Comparison of ENCODE assay signal across 23 cellular contexts in genomic region chr3:192022412-192022811, GRCh38.
DNase-seq lines count a peak whose midpoint lies in the region; ATAC-seq, FAIRE-seq and TF ChIP-seq lines count a peak whose summit lies in the region.
"Had no signal": no experiment of that assay in that cellular context is flagged by ENCODE, and none has a peak within 500 bp of the region (broad histone marks: within the 10 kb centered on the region; RNA-seq: fewer than 3 reads in every experiment).

No MANE protein-coding gene starts in this region.

- peak; percentile 44 to 59; a peak in 3 of 6 replicates for ATAC-seq in A549
- no peak for ATAC-seq in GM18505 (IDR thresholded peaks at IDR 0.05; ENCODE audit: unreplicated experiment)
- no peak for ATAC-seq in HG03159 (IDR thresholded peaks at IDR 0.05; ENCODE audit: unreplicated experiment)
- ATAC-seq: activated CD4-positive, CD25-positive, alpha-beta regulatory T cell treated with anti-CD3 and anti-CD28 coated beads, Interleukin-2, amount 50 U/mL, for 24 hours; activated CD8-positive, alpha-beta memory T cell treated with anti-CD3 and anti-CD28 coated beads, Interleukin-2, amount 10 ng/mL, durations not matched to agents 7 days and 5 days; activated T-helper 17 cell treated with anti-CD3 and anti-CD28 coated beads, Interleukin-2, amount 50 U/mL, for 72 hours; stimulated activated naive B cell treated with anti-CD40 and anti-IgM and Interleukin-4, amounts not matched to agents 10 μg/mL and 1 μg/mL and 100 μg/mL, for 72 hours had no signal

- POLR2A ChIA-PET in A549 (lab: Yijun Ruan, JAX), result interaction anchor here (0.5 kb wide), 1 partner anchor 41 kb away, joined by 3 read pairs; no protein-coding TSS in a partner anchor

- TF ChIP-seq CTCF in A549 (IDR thresholded peaks at IDR 0.05) (no peak), mammary epithelial cell (conservative IDR thresholded peaks at IDR 0.05 in 1 of 2, IDR thresholded peaks at IDR 0.05 in 1 of 2; ENCODE audit: extremely low read depth in 1 of 2, insufficient read depth in 1 of 2, low read depth in 1 of 2, low read length in 2 of 2) (no peak)

- H3K4me2 ChIP-seq in A549 (0 out of 3 replicates have a peak overlapping the region, but pooled peaks have one; percentile 10), mammary epithelial cell (ENCODE audit: insufficient read depth, low read depth, low read length) (peak overlapping the region; percentile 30)

- intact Hi-C loops in mammary epithelial cell (cut with micrococcal nuclease), result no loop called here

- 2% methylated on average over 2 of the region's 2 CpGs for WGBS in A549 (ENCODE audit: missing lambda C conversion rate)
- whole genome bisulfite sequencing in mammary epithelial cell (ENCODE audit: low coverage, missing lambda C conversion rate), result 42% methylated on average over 2 of the region's 2 CpGs

- H3K27me3 ChIP-seq in mammary epithelial cell (ENCODE audit: insufficient read depth, low read length), result no peaks in the 10 kb centered on the region
- H3K27me3 ChIP-seq: tibial artery had no signal

- DNase-seq in A549 (ENCODE audit: low read depth in 1 of 2, low spot score in 1 of 2) (peak in 1 of 2 experiments; percentile 4), M059J (ENCODE audit: low read depth) (peak; percentile 81), mammary epithelial cell (peak; percentile 71), kidney tubule cell (ENCODE audit: low spot score) (peak; percentile 81), NCI-H345 treated with DMSO at 0.1 percent for 48 hours (lab: John Stamatoyannopoulos, UW; ENCODE audit: unreplicated experiment) (no peak), NCI-H1048 (lab: John Stamatoyannopoulos, UW) (no peak)
- DNase-seq: activated CD8-positive, alpha-beta memory T cell treated with anti-CD3 and anti-CD28 coated beads, Interleukin-2, amount 10 ng/mL, durations not matched to agents 7 days and 5 days; activated naive CD8-positive, alpha-beta T cell treated with anti-CD3 and anti-CD28 coated beads, Interleukin-2, amount 10 ng/mL, durations not matched to agents 7 days and 5 days; caudate nucleus; DMS153; GM23248; hippocampal formation; NCI-H1092 treated with DMSO at 0.1 percent for 48 hours; NCI-H2107; NCI-H69; stimulated activated naive B cell treated with anti-CD40 and anti-IgM and Interleukin-4, amounts not matched to agents 10 μg/mL and 1 μg/mL and 100 μg/mL, for 72 hours; T-helper 9 cell; tibial artery had no signal

- H2AFZ ChIP-seq in mammary epithelial cell (ENCODE audit: low read depth, low read length), result no peak overlapping the region
- H2AFZ ChIP-seq: GM23248 had no signal

- H3K4me3 ChIP-seq in A549 (no peak overlapping the region), mammary epithelial cell (replicated peaks in 1 of 3; ENCODE audit: insufficient read depth in 1 of 3, low read depth in 2 of 3, low read length in 3 of 3) (no peak overlapping the region)
- H3K4me3 ChIP-seq: GM23248, tibial artery had no signal

- in situ Hi-C loops in mammary epithelial cell (cut with MboI; ENCODE audit: low sequenced_read_pairs in 2 of 2), result no loop called here

- H3K9me3 ChIP-seq in A549, result no peaks in the 10 kb centered on the region; the same call in 2 of the 3 replicates
- H3K9me3 ChIP-seq in mammary epithelial cell (replicated peaks; ENCODE audit: insufficient read depth, low read length), result no peaks in the 10 kb centered on the region

- no peak for TF ChIP-seq EP300 in A549 (IDR thresholded peaks at IDR 0.05)

- no peak for FAIRE-seq in A549 (lab: Jason Lieb, UNC)
- FAIRE-seq: keratinocyte had no signal

- H3K27ac ChIP-seq in A549 (no peak overlapping the region), mammary epithelial cell (ENCODE audit: insufficient read depth, low read depth, low read length) (peak overlapping the region; percentile 51)
- H3K27ac ChIP-seq: GM23248, tibial artery had no signal

- CTCF ChIA-PET in A549 (lab: Yijun Ruan, JAX), result no interaction called here
- CTCF ChIA-PET in mammary epithelial cell (lab: Charles Lee; ENCODE audit: low non-redundant PET), result no interaction called here

- no peaks in the 10 kb centered on the region for H4K20me1 ChIP-seq in mammary epithelial cell (ENCODE audit: insufficient read depth, low read length)

- no peak overlapping the region for H3K9ac ChIP-seq in mammary epithelial cell (ENCODE audit: insufficient read depth, low read length)
- H3K9ac ChIP-seq: GM23248 had no signal

- no peaks in the 10 kb centered on the region for H3K79me2 ChIP-seq in mammary epithelial cell (ENCODE audit: insufficient read depth, low read length)

- no TSS peak for BruUV-seq in mammary epithelial cell (replicated peaks; lab: Mats Ljungman, UMichigan)

- no peaks in the 10 kb centered on the region for H3K4me1 ChIP-seq in A549
- H3K4me1 ChIP-seq in mammary epithelial cell (ENCODE audit: insufficient read depth, low read length), result peaks cover 10% of the 10 kb centered on the region
- H3K4me1 ChIP-seq: tibial artery had no signal

- no peak for TF ChIP-seq RAD21 in A549 (conservative IDR thresholded peaks at IDR 0.05 in 1 of 2, IDR thresholded peaks at IDR 0.05 in 1 of 2)

- no peaks in the 10 kb centered on the region for H3K36me3 ChIP-seq in mammary epithelial cell (ENCODE audit: insufficient read depth, low read length)
- H3K36me3 ChIP-seq: tibial artery had no signal

- dilution Hi-C loops in mammary epithelial cell (cut with HindIII; ENCODE audit: low sequenced_read_pairs), result no loop called here

- no peak for TF ChIP-seq POLR2A in A549 (IDR thresholded peaks at IDR 0.05; ENCODE audit: low read length)
- no peak for TF ChIP-seq POLR2A in GM18505 (IDR thresholded peaks at IDR 0.05; ENCODE audit: borderline replicate concordance, extremely low read depth, insufficient read depth, insufficient read length)

TF ChIP-seq in A549, 52 proteins besides CTCF, POLR2A, EP300 and RAD21:
- TF ChIP-seq EHMT2 (IDR thresholded peaks at IDR 0.05; ENCODE audit: low read depth), result no peak
- TF ChIP-seq FOSL2 (IDR thresholded peaks at IDR 0.05), result 0 out of 2 replicates have a peak, but pooled peaks have one; percentile 8
- TF ChIP-seq FOSL2 (CRISPR knock-in tag; IDR thresholded peaks at IDR 0.05), result no peak
- TF ChIP-seq JUNB (IDR thresholded peaks at IDR 0.05), result 0 out of 2 replicates have a peak, but pooled peaks have one; percentile 14
TF ChIP-seq in A549: peak in this region for 2.

Comparison
In these comparisons a context has a peak if more than half of its experiments do, and no peak if none do; other contexts are left out.
1. ATAC-seq: peak in A549 (2 of 2); none in GM18505 (single experiment) and HG03159 (single experiment).
2. DNase-seq: peak in M059J (single experiment), mammary epithelial cell (single experiment) and kidney tubule cell (single experiment); none in NCI-H345 treated with DMSO at 0.1 percent for 48 hours (single experiment) and NCI-H1048 (single experiment).